Comparison of ENCODE assay signal across 1 cellular context in genomic region chr10:35334297-35334696, GRCh38.
TF ChIP-seq lines count a peak whose summit lies in the region.

No MANE protein-coding gene starts in this region.

TF ChIP-seq in WTC11, 78 proteins besides CTCF, POLR2A, EP300 and RAD21 (continued from another document):
- TF ChIP-seq, protein P1, sequence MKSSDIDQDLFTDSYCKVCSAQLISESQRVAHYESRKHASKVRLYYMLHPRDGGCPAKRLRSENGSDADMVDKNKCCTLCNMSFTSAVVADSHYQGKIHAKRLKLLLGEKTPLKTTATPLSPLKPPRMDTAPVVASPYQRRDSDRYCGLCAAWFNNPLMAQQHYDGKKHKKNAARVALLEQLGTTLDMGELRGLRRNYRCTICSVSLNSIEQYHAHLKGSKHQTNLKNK (CRISPR knock-in tag; IDR thresholded peaks at IDR 0.05) = no peak
- TF ChIP-seq, protein P2, sequence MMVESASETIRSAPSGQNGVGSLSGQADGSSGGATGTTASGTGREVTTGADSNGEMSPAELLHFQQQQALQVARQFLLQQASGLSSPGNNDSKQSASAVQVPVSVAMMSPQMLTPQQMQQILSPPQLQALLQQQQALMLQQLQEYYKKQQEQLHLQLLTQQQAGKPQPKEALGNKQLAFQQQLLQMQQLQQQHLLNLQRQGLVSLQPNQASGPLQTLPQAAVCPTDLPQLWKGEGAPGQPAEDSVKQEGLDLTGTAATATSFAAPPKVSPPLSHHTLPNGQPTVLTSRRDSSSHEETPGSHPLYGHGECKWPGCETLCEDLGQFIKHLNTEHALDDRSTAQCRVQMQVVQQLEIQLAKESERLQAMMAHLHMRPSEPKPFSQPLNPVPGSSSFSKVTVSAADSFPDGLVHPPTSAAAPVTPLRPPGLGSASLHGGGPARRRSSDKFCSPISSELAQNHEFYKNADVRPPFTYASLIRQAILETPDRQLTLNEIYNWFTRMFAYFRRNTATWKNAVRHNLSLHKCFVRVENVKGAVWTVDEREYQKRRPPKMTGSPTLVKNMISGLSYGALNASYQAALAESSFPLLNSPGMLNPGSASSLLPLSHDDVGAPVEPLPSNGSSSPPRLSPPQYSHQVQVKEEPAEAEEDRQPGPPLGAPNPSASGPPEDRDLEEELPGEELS (CRISPR knock-in tag; IDR thresholded peaks at IDR 0.05) = no peak
